25 cellular contexts compared by ENCODE assay signal in the genomic region with DNA sequence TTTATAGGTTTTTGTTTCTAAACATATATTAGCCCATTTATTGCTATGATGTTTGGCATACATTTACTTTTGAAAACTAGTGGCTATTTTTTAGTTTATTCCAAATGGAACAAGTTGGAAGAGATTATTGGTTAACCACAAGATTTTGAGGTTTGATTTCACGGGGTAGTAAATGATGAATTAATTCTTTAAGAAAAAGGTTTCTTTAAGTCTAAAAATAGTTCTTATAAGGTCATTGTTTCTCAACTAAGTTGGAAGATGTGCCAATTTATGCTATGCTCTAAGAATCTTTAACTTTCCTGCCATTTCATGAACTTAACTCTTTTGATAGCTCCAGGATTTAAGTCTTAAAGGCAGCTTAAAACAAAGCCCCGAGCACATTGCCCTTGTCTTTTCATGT.
"Had no signal": no experiment of that assay in that cellular context is flagged by ENCODE, and none has a peak within 500 bp of the region (broad histone marks: within the 10 kb centered on the region; RNA-seq: fewer than 3 reads in every experiment).

No MANE protein-coding gene starts in this region.

- H3K9me3 ChIP-seq: adrenal gland, left ventricle myocardium inferior, neutrophil, ovary, prostate gland, right atrium auricular region, tibial nerve had no signal

- H3K4me1 Mint-ChIP-seq: activated T-helper 17 cell treated with anti-CD3 and anti-CD28 coated beads, Interleukin-2, amount 50 U/mL, for 72 hours; natural killer cell had no signal

- H3K9me3 Mint-ChIP-seq: activated naive CD4-positive, alpha-beta T cell treated with anti-CD3 and anti-CD28 coated beads, Interleukin-2, amount 50 U/mL, for 72 hours; activated T-helper 17 cell treated with anti-CD3 and anti-CD28 coated beads, Interleukin-2, amount 50 U/mL, for 72 hours; dendritic cell treated with granulocyte-macrophage colony-stimulating factor and Interleukin-4, amounts not matched to agents 40 ng/mL and 50 ng/mL, for 4 days; natural killer cell; stimulated activated naive CD8-positive, alpha-beta T cell treated with anti-CD3 and anti-CD28 coated beads, Interleukin-15, Interleukin-2, amounts not matched to agents 100 ng/mL and 50 ng/mL, for 24 hours; T-helper 1 cell treated with Interleukin-12 subunit alpha and Interleukin-12 subunit beta and Interleukin-4 antibody, amounts not matched to agents 30 μg/mL and 1 μg/mL, for 36 hours had no signal

- H3K27ac Mint-ChIP-seq: activated naive CD4-positive, alpha-beta T cell treated with anti-CD3 and anti-CD28 coated beads, Interleukin-2, amount 50 U/mL, for 72 hours; activated T-helper 17 cell treated with anti-CD3 and anti-CD28 coated beads, Interleukin-2, amount 50 U/mL, for 72 hours; dendritic cell treated with granulocyte-macrophage colony-stimulating factor and Interleukin-4, amounts not matched to agents 40 ng/mL and 50 ng/mL, for 4 days; natural killer cell; stimulated activated naive CD8-positive, alpha-beta T cell treated with anti-CD3 and anti-CD28 coated beads, Interleukin-15, Interleukin-2, amounts not matched to agents 100 ng/mL and 50 ng/mL, for 24 hours; T-helper 1 cell treated with Interleukin-12 subunit alpha and Interleukin-12 subunit beta and Interleukin-4 antibody, amounts not matched to agents 30 μg/mL and 1 μg/mL, for 36 hours; WTC11 had no signal

- H3K4me3 ChIP-seq: adrenal gland, left ventricle myocardium inferior, ovary, prostate gland, right atrium auricular region, tibial nerve had no signal

- H3K27ac ChIP-seq: adrenal gland, left ventricle myocardium inferior, neutrophil, ovary, prostate gland, right atrium auricular region, tibial nerve had no signal

- H3K27me3 Mint-ChIP-seq: activated T-helper 17 cell treated with anti-CD3 and anti-CD28 coated beads, Interleukin-2, amount 50 U/mL, for 72 hours; dendritic cell treated with granulocyte-macrophage colony-stimulating factor and Interleukin-4, amounts not matched to agents 40 ng/mL and 50 ng/mL, for 4 days; stimulated activated naive CD8-positive, alpha-beta T cell treated with anti-CD3 and anti-CD28 coated beads, Interleukin-15, Interleukin-2, amounts not matched to agents 100 ng/mL and 50 ng/mL, for 24 hours had no signal

- DNase-seq: activated T-cell treated with anti-CD3 and anti-CD28 coated beads, Interleukin-2, amount 50 U/mL, for 1 hour; adrenal gland; cerebellar nuclear complex; effector CD8-positive, alpha-beta T cell; erythroblast; glutamatergic neuron; hippocampal formation; left ventricle myocardium inferior; natural killer cell; ovary; stimulated activated CD4-positive, alpha-beta T cell treated with anti-CD3 and anti-CD28 coated beads, Interleukin-12 subunit alpha, Interleukin-12 subunit beta, amount 100 ng/mL, for 4 hours; stimulated activated CD4-positive, alpha-beta T cell treated with anti-CD3 and anti-CD28 coated beads, Interleukin-4, amount 100 ng/mL, for 4 hours; substantia nigra; T1000 had no signal

- H3K27me3 ChIP-seq: adrenal gland, neutrophil, ovary, right atrium auricular region, tibial nerve had no signal

- H3K36me3 ChIP-seq: adrenal gland, left ventricle myocardium inferior, neutrophil, ovary, prostate gland, right atrium auricular region, tibial nerve had no signal

- H3K4me1 ChIP-seq: adrenal gland, left ventricle myocardium inferior, prostate gland, right atrium auricular region, tibial nerve had no signal

- H3K4me3 Mint-ChIP-seq: activated T-helper 17 cell treated with anti-CD3 and anti-CD28 coated beads, Interleukin-2, amount 50 U/mL, for 72 hours; dendritic cell treated with granulocyte-macrophage colony-stimulating factor and Interleukin-4, amounts not matched to agents 40 ng/mL and 50 ng/mL, for 4 days; mesothelial cell of epicardium; natural killer cell; stimulated activated naive CD8-positive, alpha-beta T cell treated with anti-CD3 and anti-CD28 coated beads, Interleukin-15, Interleukin-2, amounts not matched to agents 100 ng/mL and 50 ng/mL, for 24 hours; T-helper 1 cell treated with Interleukin-12 subunit alpha and Interleukin-12 subunit beta and Interleukin-4 antibody, amounts not matched to agents 30 μg/mL and 1 μg/mL, for 36 hours; WTC11 had no signal

- H3K36me3 Mint-ChIP-seq: activated naive CD4-positive, alpha-beta T cell treated with anti-CD3 and anti-CD28 coated beads, Interleukin-2, amount 50 U/mL, for 72 hours; mesothelial cell of epicardium; natural killer cell; WTC11 had no signal

- ATAC-seq: activated naive CD4-positive, alpha-beta T cell treated with anti-CD3 and anti-CD28 coated beads, Interleukin-2, amount 50 U/mL, for 72 hours; activated T-helper 17 cell treated with anti-CD3 and anti-CD28 coated beads, Interleukin-2, amount 50 U/mL, for 72 hours; natural killer cell had no signal
